8 cellular contexts compared by ENCODE assay signal in the genomic region with DNA sequence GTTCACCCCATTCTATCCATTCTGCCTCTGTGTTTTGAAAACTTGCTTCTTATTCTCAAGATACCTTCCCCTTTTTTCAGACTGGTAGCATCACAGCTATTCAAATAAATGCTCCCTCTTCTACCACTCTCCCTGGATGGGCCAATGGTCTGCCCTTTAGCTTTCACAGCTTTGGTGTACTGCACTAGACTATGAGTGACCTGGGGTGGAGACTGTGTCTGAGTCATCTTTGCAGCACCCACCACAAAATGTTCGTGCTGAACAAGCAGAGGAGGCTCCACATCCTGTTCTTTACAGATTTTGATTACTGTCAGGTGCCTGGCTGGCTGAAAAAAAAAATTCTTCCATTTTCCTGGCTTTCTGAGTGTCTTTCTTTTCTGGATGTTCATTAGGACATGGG.
DNase-seq lines count a peak whose midpoint lies in the region; ATAC-seq, FAIRE-seq and TF ChIP-seq lines count a peak whose summit lies in the region.

No MANE protein-coding gene starts in this region.

- no peak for TF ChIP-seq CTCF in cardiac fibroblast (IDR thresholded peaks at IDR 0.05; ENCODE audit: low read depth, low read length)

- H3K4me3 ChIP-seq in cardiac fibroblast (replicated peaks in 1 of 2; ENCODE audit: low read depth in 2 of 2, low read length in 2 of 2), result no peak overlapping the region

- in situ Hi-C loops in ACHN (cut with HindIII; ENCODE audit: low pct_ligation_motif_present, low pct_unique_long_range_greater_than_20kb, low sequenced_read_pairs), result no loop called here

- peak; percentile 85 for ATAC-seq in GM21825 (IDR thresholded peaks at IDR 0.05; ENCODE audit: unreplicated experiment)

- peak; percentile 67 for DNase-seq in ACHN
- DNase-seq in RCC 7860 (ENCODE audit: low spot score), result peak; percentile 52
- DNase-seq in cardiac fibroblast (ENCODE audit: low read depth in 2 of 2), result peak; percentile 29 to 83
- DNase-seq in stimulated activated CD8-positive, alpha-beta memory T cell treated with anti-CD3 and anti-CD28 coated beads, Interleukin-15, amount 100 ng/mL, for 48 hours (ENCODE audit: low read depth in 2 of 2), result peak; percentile 15 to 30
- DNase-seq in C1 segment of cervical spinal cord (lab: John Stamatoyannopoulos, UW), result no peak
- DNase-seq in KG1 (lab: John Stamatoyannopoulos, UW), result no peak
- no peak for DNase-seq in ureter (ENCODE audit: low spot score)

- FAIRE-seq in RCC 7860 (lab: Jason Lieb, UNC), result peak; percentile 59

Comparison
In these comparisons a context has a peak if more than half of its experiments do, and no peak if none do; other contexts are left out.
1. DNase-seq: peak in ACHN (single experiment), RCC 7860 (single experiment), cardiac fibroblast (2 of 2) and stimulated activated CD8-positive, alpha-beta memory T cell treated with anti-CD3 and anti-CD28 coated beads, Interleukin-15, amount 100 ng/mL, for 48 hours (2 of 2); none in C1 segment of cervical spinal cord (0 of 14), KG1 (single experiment) and ureter (single experiment).